In the genomic region with DNA sequence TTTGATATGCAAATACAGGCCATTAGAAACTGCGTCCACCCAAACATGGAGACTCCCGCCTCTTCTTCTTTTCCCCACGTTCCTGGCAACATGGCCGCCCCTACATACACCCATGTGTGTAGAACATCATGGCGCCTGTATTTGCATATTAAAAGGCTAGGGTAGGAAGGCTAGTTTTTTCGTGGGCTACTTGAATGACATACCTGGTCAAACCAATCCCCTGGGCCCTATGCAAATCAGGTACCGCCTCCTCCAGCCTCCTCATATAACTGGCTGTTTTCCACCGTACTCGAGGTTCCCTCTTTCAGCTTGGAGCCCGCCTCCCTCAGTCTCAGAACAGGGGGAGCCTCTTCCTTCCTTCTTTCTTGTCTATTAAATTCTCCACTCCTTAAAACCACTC, we compare ENCODE assay signal across 9 cellular contexts. TPM values are rescaled to one million over a fixed set of nuclear protein-coding genes. Genes with fewer than 3 reads are reported as not detected.
A peak's percentile ranks its signal among the peaks of the same experiment; 100 is the strongest.
DNase-seq lines count a peak whose midpoint lies in the region; ATAC-seq and TF ChIP-seq lines count a peak whose summit lies in the region.
"Had no signal": no experiment of that assay in that cellular context is flagged by ENCODE, and none has a peak within 500 bp of the region (broad histone marks: within the 10 kb centered on the region; RNA-seq: fewer than 3 reads in every experiment).

No MANE protein-coding gene starts in this region.

- H3K4me3 ChIP-seq in colonic mucosa: no peak overlapping the region
- H3K4me3 ChIP-seq: smooth muscle cell had no signal

- H3K36me3 Mint-ChIP-seq in naive thymus-derived CD8-positive, alpha-beta T cell: no peaks in the 10 kb centered on the region

- no peaks in the 10 kb centered on the region for H3K9me3 ChIP-seq in colonic mucosa

- DNase-seq in GDM1 (lab: John Stamatoyannopoulos, UW) (peak; percentile 95), NCI-H1930 (lab: John Stamatoyannopoulos, UW) (peak; percentile 63 to 64), colonic mucosa (peak; percentile 48), DMS79 (lab: John Stamatoyannopoulos, UW) (no peak)
- DNase-seq in naive thymus-derived CD8-positive, alpha-beta T cell: no peak

- POLR2A ChIA-PET in naive thymus-derived CD8-positive, alpha-beta T cell (lab: Charles Lee): no interaction called here

- peak overlapping the region in 1 of 10 donors; percentile 22 for H3K27ac Mint-ChIP-seq in naive thymus-derived CD8-positive, alpha-beta T cell

- no peaks in the 10 kb centered on the region for H3K4me1 ChIP-seq in colonic mucosa

- no peak overlapping the region for H3K27ac ChIP-seq in colonic mucosa

- no peak overlapping the region for H3K9ac ChIP-seq in colonic mucosa (ENCODE audit: low read depth in 2 of 2, low read length in 2 of 2)

- H3K27me3 Mint-ChIP-seq in naive thymus-derived CD8-positive, alpha-beta T cell: peaks cover 9 to 48% (median 32%) of the 10 kb centered on the region in 5 donors

- H3K36me3 ChIP-seq in colonic mucosa: no peaks in the 10 kb centered on the region

- no peaks in the 10 kb centered on the region for H3K9me3 Mint-ChIP-seq in naive thymus-derived CD8-positive, alpha-beta T cell

- intact Hi-C loops in colonic mucosa (cut with DNase I): no loop called here

- no peak for TF ChIP-seq CTCF in colonic mucosa (IDR thresholded peaks at IDR 0.05)

- no peak for ATAC-seq in naive thymus-derived CD8-positive, alpha-beta T cell
- ATAC-seq in GM19467 (IDR thresholded peaks at IDR 0.05; ENCODE audit: unreplicated experiment): no peak
- ATAC-seq in GM21528 (IDR thresholded peaks at IDR 0.05; ENCODE audit: low FRiP score, unreplicated experiment): no peak
- ATAC-seq in GM19463 (IDR thresholded peaks at IDR 0.05; ENCODE audit: unreplicated experiment): no peak

- H3K27me3 ChIP-seq in colonic mucosa: no peaks in the 10 kb centered on the region

- peak overlapping the region in 6 of 10 donors; percentile 2 to 83 (median 30) for H3K4me3 Mint-ChIP-seq in naive thymus-derived CD8-positive, alpha-beta T cell

- peaks cover 5 to 30% (median 10%) of the 10 kb centered on the region in 4 donors for H3K4me1 Mint-ChIP-seq in naive thymus-derived CD8-positive, alpha-beta T cell

RNA-seq across cellular contexts. Expression of a gene that starts 0.8 kb away (rescaled TPM):
- total RNA-seq in colonic mucosa: under 1 TPM in 1 of 2 donors, not detected in 1; 0.69 TPM
- total RNA-seq in naive thymus-derived CD8-positive, alpha-beta T cell: not detected
- under 1 TPM in 1 of 3 donors, not detected in 2; 0.22 TPM for polyA plus RNA-seq in naive thymus-derived CD8-positive, alpha-beta T cell
- total RNA-seq: smooth muscle cell had no signal
- polyA plus RNA-seq: smooth muscle cell had no signal

RNA-seq across cellular contexts. Expression of a gene that starts 13.8 kb away (rescaled TPM):
- 1 to 10 TPM in 1 of 2 donors, under 1 TPM in 1; 0.35 to 1.1 TPM for total RNA-seq in colonic mucosa
- not detected for total RNA-seq in naive thymus-derived CD8-positive, alpha-beta T cell
- under 1 TPM in 1 of 3 donors, not detected in 2; 0.11 TPM for polyA plus RNA-seq in naive thymus-derived CD8-positive, alpha-beta T cell
- total RNA-seq: smooth muscle cell had no signal
- polyA plus RNA-seq: smooth muscle cell had no signal

RNA-seq across cellular contexts. Expression of a gene that starts 35.2 kb away (rescaled TPM):
- under 1 TPM in 1 of 2 donors, not detected in 1; 0.45 TPM for total RNA-seq in colonic mucosa
- total RNA-seq in naive thymus-derived CD8-positive, alpha-beta T cell: not detected
- polyA plus RNA-seq in naive thymus-derived CD8-positive, alpha-beta T cell: not detected
- total RNA-seq: smooth muscle cell had no signal

RNA-seq across cellular contexts. Expression of a gene that starts 60.0 kb away (rescaled TPM):
- total RNA-seq in colonic mucosa: not detected
- not detected for total RNA-seq in naive thymus-derived CD8-positive, alpha-beta T cell
- not detected for polyA plus RNA-seq in naive thymus-derived CD8-positive, alpha-beta T cell
- total RNA-seq: smooth muscle cell had no signal
- polyA plus RNA-seq: smooth muscle cell had no signal

Comparison
In these comparisons a context has a peak if more than half of its experiments do, and no peak if none do; other contexts are left out.
1. DNase-seq: peak in GDM1 (single experiment), NCI-H1930 (2 of 2) and colonic mucosa (single experiment); none in naive thymus-derived CD8-positive, alpha-beta T cell (0 of 10) and DMS79 (single experiment).